ENCODE assay signal across 9 cellular contexts in the genomic region with DNA sequence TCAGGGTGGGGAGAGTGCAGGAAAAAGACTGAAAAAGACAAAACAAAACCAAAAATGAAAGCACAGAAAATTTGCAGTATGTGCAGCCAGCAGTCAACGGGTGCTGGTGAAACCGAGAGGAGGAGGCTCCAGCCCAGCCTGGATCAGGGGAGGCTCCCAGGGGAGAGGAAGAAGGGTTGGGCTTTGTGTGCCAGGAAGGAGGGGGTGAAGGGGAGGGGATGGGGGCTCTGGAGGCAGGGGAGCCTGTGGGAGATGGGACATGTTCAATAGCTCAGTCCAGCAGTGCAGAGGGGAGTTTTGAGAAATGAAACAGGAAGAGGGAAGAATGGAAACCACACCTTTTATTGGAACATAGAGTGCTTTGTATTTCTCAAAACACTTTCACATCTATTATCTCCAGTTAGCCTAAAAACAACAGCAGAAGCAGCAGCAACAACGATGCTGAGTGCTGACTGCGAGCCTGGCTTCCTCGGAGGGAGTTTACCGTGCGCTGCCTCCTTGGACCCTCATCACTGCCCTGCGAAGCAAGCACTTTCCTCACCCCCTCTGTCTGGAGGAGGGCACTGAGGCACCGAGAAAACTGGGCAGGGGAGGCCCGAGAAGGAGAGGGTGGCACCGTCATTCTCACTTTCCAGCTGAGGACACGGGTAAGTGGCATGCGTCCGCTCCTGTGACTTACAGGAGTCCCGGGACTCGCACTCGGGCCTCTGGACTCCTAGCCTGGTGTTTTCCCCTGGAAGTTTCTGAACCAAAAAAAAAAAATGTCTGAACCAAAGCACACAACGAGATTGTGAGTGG.
A peak's percentile ranks its signal among the peaks of the same experiment; 100 is the strongest.
DNase-seq lines count a peak whose midpoint lies in the region; ATAC-seq, FAIRE-seq and TF ChIP-seq lines count a peak whose summit lies in the region.
"Had no signal": no experiment of that assay in that cellular context is flagged by ENCODE, and none has a peak within 500 bp of the region (broad histone marks: within the 10 kb centered on the region; RNA-seq: fewer than 3 reads in every experiment).

No MANE protein-coding gene starts in this region.

- 84% methylated on average over 18 of the region's 18 CpGs for whole genome bisulfite sequencing in mesenchymal stem cell

- FAIRE-seq in H54 (lab: Jason Lieb, UNC), result no peak
- FAIRE-seq: A549 had no signal

- H3F3A ChIP-seq in Loucy (ENCODE audit: low read depth), result no peaks in the 10 kb centered on the region

- H2BK15ac ChIP-seq in mesenchymal stem cell (ENCODE audit: low read depth, poor library complexity, severe bottlenecking), result no peak overlapping the region

- H3K79me2 ChIP-seq in Loucy (ENCODE audit: insufficient read depth, low read length), result no peaks in the 10 kb centered on the region

- no peak overlapping the region for H2BK120ac ChIP-seq in mesenchymal stem cell (ENCODE audit: low read depth, low read length)

- ATAC-seq in GM21528 (IDR thresholded peaks at IDR 0.05; ENCODE audit: low FRiP score, unreplicated experiment), result peak; percentile 75
- ATAC-seq: A549 had no signal

- no peak overlapping the region for H4K91ac ChIP-seq in mesenchymal stem cell (ENCODE audit: low read length)

- H3K4me3 ChIP-seq in Loucy (ENCODE audit: low read length, poor library complexity, severe bottlenecking) (no peak overlapping the region), mesenchymal stem cell (ENCODE audit: insufficient read depth in 1 of 2, low read depth in 1 of 2, low read length in 2 of 2) (peak overlapping the region in 1 of 2 experiments; percentile 69)
- H3K4me3 ChIP-seq: A549 had no signal

- H4K8ac ChIP-seq in mesenchymal stem cell (ENCODE audit: low read length), result peak overlapping the region; percentile 8

- no peak overlapping the region for H3K14ac ChIP-seq in mesenchymal stem cell (ENCODE audit: low read length in 2 of 2)

- H2BK5ac ChIP-seq in mesenchymal stem cell (ENCODE audit: low read depth, low read length, poor library complexity, severe bottlenecking), result no peak overlapping the region

- H3K23ac ChIP-seq in mesenchymal stem cell (ENCODE audit: low read length in 2 of 2), result peak overlapping the region in 1 of 2 experiments; percentile 23

- no peak overlapping the region for H2AK5ac ChIP-seq in mesenchymal stem cell (ENCODE audit: low read length, severe bottlenecking)

- no peaks in the 10 kb centered on the region for H3K79me1 ChIP-seq in mesenchymal stem cell (replicated peaks; ENCODE audit: low read length, poor library complexity, severe bottlenecking)

- no peak for TF ChIP-seq POLR2A in H54 (IDR thresholded peaks at IDR 0.05; ENCODE audit: low read depth, low read length)

- H3K9ac ChIP-seq in Loucy (ENCODE audit: low read depth, low read length, poor library complexity, severe bottlenecking), result no peak overlapping the region
- H3K9ac ChIP-seq in mesenchymal stem cell (ENCODE audit: low read length), result peak overlapping the region; percentile 74

- H3K9me3 ChIP-seq in Loucy (ENCODE audit: insufficient read depth, low read depth, low read length) (no peaks in the 10 kb centered on the region), mesenchymal stem cell (ENCODE audit: control insufficient read depth, low read length) (no peaks in the 10 kb centered on the region)
- H3K9me3 ChIP-seq: A549 had no signal

- DNase-seq in NCI-H1694 treated with DMSO at 0.1 percent for 48 hours (lab: John Stamatoyannopoulos, UW) (peak; percentile 40), NCI-H1694 (lab: John Stamatoyannopoulos, UW) (no peak), mesenchymal stem cell (peak; percentile 18), H54 (ENCODE audit: insufficient read length, low spot score) (no peak), mucosa of gallbladder (ENCODE audit: low spot score) (no peak)
- DNase-seq in activated naive CD4-positive, alpha-beta T cell treated with anti-CD3 and anti-CD28 coated beads, Interleukin-2, amount 50 U/mL, for 16 hours, result peak; percentile 39

- H3K4me2 ChIP-seq in Loucy (ENCODE audit: low read depth, low read length, poor library complexity, severe bottlenecking), result peak overlapping the region; percentile 29
- H3K4me2 ChIP-seq in mesenchymal stem cell (ENCODE audit: low read length, poor library complexity, severe bottlenecking), result no peak overlapping the region
- H3K4me2 ChIP-seq: A549 had no signal

- H4K20me1 ChIP-seq in Loucy (ENCODE audit: insufficient read depth, low read length, poor library complexity, severe bottlenecking), result no peaks in the 10 kb centered on the region

- no peak for TF ChIP-seq CTCF in Loucy (conservative IDR thresholded peaks at IDR 0.05; ENCODE audit: low read length)

- H3K27ac ChIP-seq in mesenchymal stem cell (ENCODE audit: low read length, poor library complexity, severe bottlenecking), result no peak overlapping the region

- H3K18ac ChIP-seq in mesenchymal stem cell (ENCODE audit: low read depth in 1 of 2, low read length in 2 of 2), result peak overlapping the region in 1 of 2 experiments; percentile 29

- no peaks in the 10 kb centered on the region for H3K27me3 ChIP-seq in Loucy (ENCODE audit: insufficient read depth, low read length, poor library complexity, severe bottlenecking)
- H3K27me3 ChIP-seq in mesenchymal stem cell (ENCODE audit: control insufficient read depth in 1 of 2, insufficient read depth in 1 of 2, low read length in 2 of 2), result peaks cover 5 to 22% of the 10 kb centered on the region in 2 experiments

- H2AFZ ChIP-seq in Loucy (ENCODE audit: low read length) (no peak overlapping the region), mesenchymal stem cell (ENCODE audit: low read depth, low read length) (no peak overlapping the region)

- no peaks in the 10 kb centered on the region for H3K4me1 ChIP-seq in Loucy (ENCODE audit: insufficient read depth, low read length, poor library complexity, severe bottlenecking)
- H3K4me1 ChIP-seq in mesenchymal stem cell (ENCODE audit: control insufficient read depth, insufficient read depth, low read depth, low read length), result peaks cover 6% of the 10 kb centered on the region

- H3K4ac ChIP-seq in mesenchymal stem cell (ENCODE audit: low read depth in 1 of 2, low read length in 2 of 2), result peak overlapping the region in 1 of 2 experiments; percentile 6

- H2BK12ac ChIP-seq in mesenchymal stem cell (ENCODE audit: low read length in 2 of 2), result no peak overlapping the region

- H3K36me3 ChIP-seq in Loucy (ENCODE audit: insufficient read depth, low read length) (no peaks in the 10 kb centered on the region), mesenchymal stem cell (ENCODE audit: control insufficient read depth in 1 of 2, insufficient read depth in 2 of 2, low read depth in 1 of 2, low read length in 2 of 2) (no peaks in the 10 kb centered on the region)

- H3K9me2 ChIP-seq in Loucy (replicated peaks; ENCODE audit: low read depth, low read length), result no peaks in the 10 kb centered on the region

Comparison
In these comparisons a context has a peak if more than half of its experiments do, and no peak if none do; other contexts are left out.
1. DNase-seq: peak in NCI-H1694 treated with DMSO at 0.1 percent for 48 hours (single experiment), activated naive CD4-positive, alpha-beta T cell treated with anti-CD3 and anti-CD28 coated beads, Interleukin-2, amount 50 U/mL, for 16 hours (single experiment) and mesenchymal stem cell (single experiment); none in NCI-H1694 (single experiment), H54 (single experiment) and mucosa of gallbladder (single experiment).